In the genomic region with DNA sequence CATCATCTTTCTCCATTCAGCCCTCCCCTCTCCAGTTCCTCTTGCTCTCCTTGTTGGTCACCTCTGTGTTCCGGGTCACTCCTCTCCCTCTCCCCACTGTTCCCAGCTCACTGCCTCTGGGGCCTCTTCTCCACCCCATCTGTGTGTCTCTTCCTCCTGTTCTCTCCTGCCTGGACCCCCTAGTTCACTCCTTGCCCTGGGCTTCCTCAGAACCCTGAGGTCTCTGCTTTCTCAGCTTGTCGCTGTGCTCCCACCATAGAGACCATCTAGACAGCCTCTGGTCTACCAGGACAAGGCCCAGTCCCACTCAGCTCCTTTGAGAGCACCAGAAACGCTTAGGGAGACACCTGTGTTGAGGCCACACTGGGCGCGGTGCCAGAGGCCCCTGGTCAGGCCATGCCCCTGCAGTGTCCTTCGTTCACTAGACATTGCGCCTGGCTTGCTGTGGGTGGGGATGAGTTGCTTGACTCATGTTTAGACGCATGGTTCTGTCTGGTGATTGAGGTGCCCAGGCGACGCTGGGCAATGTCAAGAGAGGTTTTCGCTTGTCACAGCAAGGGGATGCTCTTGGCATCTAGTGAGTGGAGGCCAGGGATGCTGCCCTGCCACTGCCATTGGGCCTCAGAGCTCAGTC, we compare ENCODE assay signal across 18 cellular contexts. TPM values are rescaled to one million over a fixed set of nuclear protein-coding genes. Genes with fewer than 3 reads are reported as not detected.
A peak's percentile ranks its signal among the peaks of the same experiment; 100 is the strongest.
DNase-seq lines count a peak whose midpoint lies in the region; ATAC-seq, FAIRE-seq and TF ChIP-seq lines count a peak whose summit lies in the region.
"Had no signal": no experiment of that assay in that cellular context is flagged by ENCODE, and none has a peak within 500 bp of the region (broad histone marks: within the 10 kb centered on the region; RNA-seq: fewer than 3 reads in every experiment).

No MANE protein-coding gene starts in this region.

- H3K27ac Mint-ChIP-seq in Caco-2 (ENCODE audit: unreplicated experiment) (peak overlapping the region; percentile 30), T-cell (no peak overlapping the region)
- H3K27ac Mint-ChIP-seq in dendritic cell treated with granulocyte-macrophage colony-stimulating factor and Interleukin-4, amounts not matched to agents 40 ng/mL and 50 ng/mL, for 4 days, result peak overlapping the region; percentile 8

- no peak for TF ChIP-seq CTCF in Caco-2 (IDR thresholded peaks at IDR 0.05; ENCODE audit: insufficient read depth in 1 of 2, low read depth in 1 of 2, low read length in 1 of 2, severe bottlenecking in 1 of 2, unreplicated experiment in 1 of 2)
- no peak for TF ChIP-seq CTCF in pancreas (IDR thresholded peaks at IDR 0.05)

- H3K9me3 ChIP-seq in Caco-2 (no peaks in the 10 kb centered on the region), pancreas (no peaks in the 10 kb centered on the region)
- H3K9me3 ChIP-seq: colonic mucosa, esophagus muscularis mucosa, MG63, tibial nerve had no signal

- TSS peak; percentile 2 for BruUV-seq in Caco-2 (replicated peaks; lab: Mats Ljungman, UMichigan)

- H3K4me1 Mint-ChIP-seq in Caco-2 (ENCODE audit: low read depth, unreplicated experiment) (peaks cover 19% of the 10 kb centered on the region), T-cell (peaks cover 24 to 35% (median 33%) of the 10 kb centered on the region in 3 donors)
- H3K4me1 Mint-ChIP-seq in dendritic cell treated with granulocyte-macrophage colony-stimulating factor and Interleukin-4, amounts not matched to agents 40 ng/mL and 50 ng/mL, for 4 days (ENCODE audit: low read depth), result peaks cover 51% of the 10 kb centered on the region

- ATAC-seq in T-cell (replicated peaks in 1 of 4) (no peak), pancreas (no peak), HG03354 (IDR thresholded peaks at IDR 0.05; ENCODE audit: poor library complexity, severe bottlenecking, unreplicated experiment) (no peak), GM21723 (IDR thresholded peaks at IDR 0.05; ENCODE audit: unreplicated experiment) (no peak), GM18858 (IDR thresholded peaks at IDR 0.05; ENCODE audit: unreplicated experiment) (no peak)

- H3K27me3 ChIP-seq in Caco-2 (replicated peaks; ENCODE audit: control insufficient read depth, insufficient read depth, low read length), result no peaks in the 10 kb centered on the region
- H3K27me3 ChIP-seq in pancreas, result no peaks in the 10 kb centered on the region
- H3K27me3 ChIP-seq: colonic mucosa, esophagus muscularis mucosa, MG63, SJSA1, tibial nerve had no signal

- no peak overlapping the region for H3K4me3 ChIP-seq in Caco-2 (ENCODE audit: low read depth, low read length)
- no peak overlapping the region for H3K4me3 ChIP-seq in pancreas
- H3K4me3 ChIP-seq: colonic mucosa, esophagus muscularis mucosa, MG63, SJSA1, tibial nerve had no signal

- CTCF ChIA-PET in Caco-2 (lab: Charles Lee) (no interaction called here), T-cell (lab: Charles Lee) (no interaction called here)

- DNase-seq in Caco-2 (no peak), T-cell (no peak), pancreas (peak in 4 of 6 donors; percentile 55 to 90 (median 74)), NOMO-1 (lab: John Stamatoyannopoulos, UW; ENCODE audit: unreplicated experiment in 2 of 2) (no peak)
- DNase-seq: activated CD4-positive, alpha-beta T cell treated with anti-CD3 and anti-CD28 coated beads for 4 hours; anterior cingulate cortex; colonic mucosa; MG63; NCI-H1694; T-helper 9 cell had no signal

- H3K9me3 Mint-ChIP-seq in Caco-2 (ENCODE audit: unreplicated experiment) (no peaks in the 10 kb centered on the region), T-cell (no peaks in the 10 kb centered on the region)
- no peaks in the 10 kb centered on the region for H3K9me3 Mint-ChIP-seq in dendritic cell treated with granulocyte-macrophage colony-stimulating factor and Interleukin-4, amounts not matched to agents 40 ng/mL and 50 ng/mL, for 4 days

- peaks cover 13% of the 10 kb centered on the region for H3K36me3 ChIP-seq in Caco-2 (ENCODE audit: control insufficient read depth, insufficient read depth, low read length)
- H3K36me3 ChIP-seq in pancreas, result peaks cover 18 to 84% (median 61%) of the 10 kb centered on the region in 3 donors

- H3K27me3 Mint-ChIP-seq in Caco-2 (ENCODE audit: insufficient read depth, unreplicated experiment), result no peaks in the 10 kb centered on the region
- no peaks in the 10 kb centered on the region for H3K27me3 Mint-ChIP-seq in T-cell
- no peaks in the 10 kb centered on the region for H3K27me3 Mint-ChIP-seq in dendritic cell treated with granulocyte-macrophage colony-stimulating factor and Interleukin-4, amounts not matched to agents 40 ng/mL and 50 ng/mL, for 4 days

- H3K27ac ChIP-seq in pancreas, result peak overlapping the region; percentile 36 to 84 (median 65)
- H3K27ac ChIP-seq: colonic mucosa, SJSA1, tibial nerve had no signal

- no peak for FAIRE-seq in pancreas (lab: Jason Lieb, UNC)

- H3K4me1 ChIP-seq in Caco-2, result peaks cover 8% of the 10 kb centered on the region
- H3K4me1 ChIP-seq in pancreas, result peaks cover 20 to 46% (median 31%) of the 10 kb centered on the region in 3 donors

- intact Hi-C loops in Caco-2 (cut with micrococcal nuclease; ENCODE audit: unreplicated experiment) (no loop called here), pancreas (cut with DNase I) (no loop called here)
- intact Hi-C loops in dendritic cell treated with granulocyte-macrophage colony-stimulating factor and Interleukin-4, amounts not matched to agents 40 ng/mL and 50 ng/mL, for 4 days (cut with micrococcal nuclease), result no loop called here

- no peak overlapping the region for H3K4me3 Mint-ChIP-seq in Caco-2 (ENCODE audit: unreplicated experiment)
- H3K4me3 Mint-ChIP-seq in T-cell, result peak overlapping the region in 2 of 3 donors; percentile 11 to 21
- H3K4me3 Mint-ChIP-seq in dendritic cell treated with granulocyte-macrophage colony-stimulating factor and Interleukin-4, amounts not matched to agents 40 ng/mL and 50 ng/mL, for 4 days, result no peak overlapping the region

- H3K36me3 Mint-ChIP-seq in Caco-2 (ENCODE audit: insufficient read depth, unreplicated experiment), result peaks cover 97% of the 10 kb centered on the region
- H3K36me3 Mint-ChIP-seq in T-cell, result peaks cover 28% of the 10 kb centered on the region
- peaks cover 91% of the 10 kb centered on the region for H3K36me3 Mint-ChIP-seq in dendritic cell treated with granulocyte-macrophage colony-stimulating factor and Interleukin-4, amounts not matched to agents 40 ng/mL and 50 ng/mL, for 4 days (ENCODE audit: low read depth)

- POLR2A ChIA-PET in Caco-2 (lab: Charles Lee), result interaction anchor here (1.2 kb wide), 1 partner anchor 10 kb away, joined by 3 read pairs; no protein-coding TSS in a partner anchor
- POLR2A ChIA-PET in T-cell (lab: Charles Lee), result interaction anchor here in 1 of 2 donors (1.0 kb wide), 1 partner anchor 11 kb away, joined by 7 read pairs; no protein-coding TSS in a partner anchor

- WGBS in pancreas, 2 donors, result 65 to 71% methylated on average over 11 of the region's 11 CpGs

RNA-seq across cellular contexts. Expression of gene LENG9, which starts 4.8 kb away (rescaled TPM):
- total RNA-seq in Caco-2 (2022), result 6.7 and 6.9 TPM in 2 replicates
- total RNA-seq in T-cell, result 1 to 10 TPM; 2.2 to 7.9 (median 7.5) TPM
- total RNA-seq in pancreas, result 10 to 100 TPM in 5 of 6 donors, 1 to 10 TPM in 1; 8.6 to 23.4 (median 16.9) TPM
- polyA plus RNA-seq in pancreas, result 10 to 100 TPM in 1 of 2 donors, 1 to 10 TPM in 1; 4.2 to 12.1 TPM

RNA-seq across cellular contexts. Expression of gene LENG8, which starts 9.8 kb away (rescaled TPM):
- total RNA-seq in Caco-2 (2022) (143 and 148 TPM in 2 replicates), T-cell (100 to 1,000 TPM; 506 to 622 (median 618) TPM), pancreas (100 to 1,000 TPM in 4 of 6 donors, 10 to 100 TPM in 2; 64.8 to 173 (median 129) TPM)
- 100 to 1,000 TPM; 313 to 657 TPM for polyA plus RNA-seq in pancreas

RNA-seq across cellular contexts. Expression of gene CDC42EP5, which starts 14.3 kb away (rescaled TPM):
- total RNA-seq in Caco-2 (2022) (7.1 and 8.6 TPM in 2 replicates), T-cell (under 1 TPM in 1 of 5 donors, not detected in 4; 0.43 TPM), pancreas (10 to 100 TPM in 4 of 6 donors, 1 to 10 TPM in 2; 8.2 to 48.0 (median 20.4) TPM)
- 10 to 100 TPM in 1 of 2 donors, 1 to 10 TPM in 1; 7.5 to 15.1 TPM for polyA plus RNA-seq in pancreas

RNA-seq across cellular contexts. Expression of gene TTYH1, which starts 43.5 kb away (rescaled TPM):
- not detected in 2 replicates for total RNA-seq in Caco-2 (2022)
- under 1 TPM in 2 of 5 donors, not detected in 3; 0.26 to 0.41 TPM for total RNA-seq in T-cell
- total RNA-seq in pancreas, result 10 to 100 TPM; 20.8 to 38.1 (median 24.6) TPM
- 10 to 100 TPM; 40.0 to 78.0 TPM for polyA plus RNA-seq in pancreas
- total RNA-seq: lung microvascular endothelial cell, SJSA1 had no signal

RNA-seq across cellular contexts. Expression of gene LAIR2, which starts 43.9 kb away (rescaled TPM):
- total RNA-seq in Caco-2 (2022) (not detected in 2 replicates), T-cell (10 to 100 TPM in 1 of 5 donors, 1 to 10 TPM in 3, under 1 TPM in 1; 0.49 to 16.7 (median 1.3) TPM), pancreas (not detected)
- polyA plus RNA-seq in pancreas, result not detected
- total RNA-seq: esophagus muscularis mucosa, lung microvascular endothelial cell, SJSA1, tibial nerve had no signal

Comparison
In these comparisons a context has a peak if more than half of its experiments do, and no peak if none do; other contexts are left out.
1. DNase-seq: peak in pancreas (4 of 6); none in Caco-2 (0 of 2), T-cell (0 of 34) and NOMO-1 (0 of 2).
2. H3K27ac Mint-ChIP-seq: peak in Caco-2 (single experiment) and dendritic cell treated with granulocyte-macrophage colony-stimulating factor and Interleukin-4, amounts not matched to agents 40 ng/mL and 50 ng/mL, for 4 days (single experiment); none in T-cell (0 of 2).
3. H3K4me3 Mint-ChIP-seq: peak in T-cell (2 of 3); none in Caco-2 (single experiment) and dendritic cell treated with granulocyte-macrophage colony-stimulating factor and Interleukin-4, amounts not matched to agents 40 ng/mL and 50 ng/mL, for 4 days (single experiment).